12 cellular contexts compared by ENCODE assay signal in genomic region chr6:99013145-99013544, GRCh38.
DNase-seq lines count a peak whose midpoint lies in the region; ATAC-seq and TF ChIP-seq lines count a peak whose summit lies in the region.
"Had no signal": no experiment of that assay in that cellular context is flagged by ENCODE, and none has a peak within 500 bp of the region (broad histone marks: within the 10 kb centered on the region; RNA-seq: fewer than 3 reads in every experiment).

No MANE protein-coding gene starts in this region.

- no peak for ATAC-seq in Right ventricle myocardium superior (ENCODE audit: poor library complexity)
- no peak for ATAC-seq in left lobe of liver
- ATAC-seq in HG03025 (IDR thresholded peaks at IDR 0.05; ENCODE audit: low FRiP score, unreplicated experiment) = no peak
- ATAC-seq: heart left ventricle had no signal

- intact Hi-C loops in Right ventricle myocardium superior (cut with DNase I) = no loop called here

- no peak overlapping the region for H3K4me3 ChIP-seq in cardiac fibroblast (replicated peaks in 1 of 2; ENCODE audit: low read depth in 2 of 2, low read length in 2 of 2)
- H3K4me3 ChIP-seq: heart left ventricle had no signal

- TF ChIP-seq CTCF in cardiac fibroblast (IDR thresholded peaks at IDR 0.05; ENCODE audit: low read depth, low read length) = no peak

- DNase-seq in EL = peak; percentile 92
- peak; percentile 56 for DNase-seq in OCI-M1 (lab: John Stamatoyannopoulos, UW)
- DNase-seq in cardiac fibroblast (ENCODE audit: low read depth in 2 of 2) = peak; percentile 24 to 89
- DNase-seq in myocyte (ENCODE audit: low read depth) = peak; percentile 57
- DNase-seq in Right ventricle myocardium superior = no peak
- no peak for DNase-seq in left lobe of liver (ENCODE audit: low spot score)
- DNase-seq in stimulated activated CD4-positive, alpha-beta T cell treated with anti-CD3 and anti-CD28 coated beads, Interleukin-12 subunit alpha, Interleukin-12 subunit beta, amount 100 ng/mL, for 4 hours = no peak
- DNase-seq: activated T-cell treated with anti-CD3 and anti-CD28 coated beads, Interleukin-2, amount 50 U/mL, for 1 hour; heart left ventricle; NCI-H69; small intestine had no signal

Comparison
In these comparisons a context has a peak if more than half of its experiments do, and no peak if none do; other contexts are left out.
1. DNase-seq: peak in EL (single experiment), OCI-M1 (single experiment), cardiac fibroblast (2 of 2) and myocyte (single experiment); none in Right ventricle myocardium superior (single experiment), left lobe of liver (single experiment) and stimulated activated CD4-positive, alpha-beta T cell treated with anti-CD3 and anti-CD28 coated beads, Interleukin-12 subunit alpha, Interleukin-12 subunit beta, amount 100 ng/mL, for 4 hours (single experiment).